ENCODE assay signal across 34 cellular contexts in genomic region chr11:1117970-1118369, GRCh38. TPM values are rescaled to one million over a fixed set of nuclear protein-coding genes. Genes with fewer than 3 reads are reported as not detected.
DNase-seq lines count a peak whose midpoint lies in the region; ATAC-seq and TF ChIP-seq lines count a peak whose summit lies in the region.
"Had no signal": no experiment of that assay in that cellular context is flagged by ENCODE, and none has a peak within 500 bp of the region (broad histone marks: within the 10 kb centered on the region; RNA-seq: fewer than 3 reads in every experiment).

No MANE protein-coding gene starts in this region.

- no peaks in the 10 kb centered on the region for H3K79me2 ChIP-seq in trophoblast cell (ENCODE audit: control insufficient read depth, insufficient read depth, low read length, poor library complexity)

- intact Hi-C loops in sigmoid colon (cut with DNase I) (no loop called here), mucosa of descending colon (cut with DNase I, micrococcal nuclease) (loop anchor here in 1 of 2 donors (10.0 kb wide), 1 partner anchor 397 kb away; no protein-coding TSS in a partner anchor)

- no peak overlapping the region for H3K4ac ChIP-seq in trophoblast cell (ENCODE audit: low read depth, low read length)

- no peak for ATAC-seq in mucosa of descending colon
- no peak for ATAC-seq in activated CD8-positive, alpha-beta T cell treated with anti-CD3 and anti-CD28 coated beads, Interleukin-2, amount 10 ng/mL, durations not matched to agents 7 days and 5 days
- ATAC-seq: activated CD4-positive, CD25-positive, alpha-beta regulatory T cell treated with anti-CD3 and anti-CD28 coated beads, Interleukin-2, amount 50 U/mL, for 24 hours; activated naive CD8-positive, alpha-beta T cell treated with anti-CD3 and anti-CD28 coated beads, Interleukin-2, amount 50 U/mL, for 24 hours; CD8-positive, alpha-beta T cell; stimulated activated naive B cell treated with anti-CD40 and anti-IgM and Interleukin-4, amounts not matched to agents 10 μg/mL and 1 μg/mL and 100 μg/mL, for 72 hours had no signal

- peak; percentile 0 for DNase-seq in activated T-cell treated with anti-CD3 and anti-CD28 coated beads, Interleukin-2, amount 50 U/mL, for 1 hour
- DNase-seq in activated T-cell treated with anti-CD3 and anti-CD28 coated beads, Interleukin-2, amount 50 U/mL, for 48 hours, result no peak
- DNase-seq in H7 (peak; percentile 62), iPS-NIHi11 (ENCODE audit: low spot score) (peak; percentile 13), sigmoid colon (peak; percentile 53), mucosa of descending colon (no peak), trophoblast cell (no peak)
- DNase-seq in activated CD8-positive, alpha-beta T cell treated with anti-CD3 and anti-CD28 coated beads, Interleukin-2, amount 10 ng/mL, durations not matched to agents 7 days and 5 days, result no peak
- DNase-seq: activated naive CD8-positive, alpha-beta T cell treated with anti-CD3 and anti-CD28 coated beads, Interleukin-2, amount 50 U/mL, for 24 hours; central memory CD4-positive, alpha-beta T cell; foreskin fibroblast; KBM-7; naive B cell; NCI-H1092; NCI-H1694 treated with DMSO at 0.1 percent for 48 hours; stimulated activated naive B cell treated with anti-CD40 and anti-IgM and Interleukin-4, amounts not matched to agents 10 μg/mL and 1 μg/mL and 100 μg/mL, for 72 hours; substantia nigra; uterus had no signal

- H2BK120ac ChIP-seq in trophoblast cell (ENCODE audit: insufficient read depth, low read length, poor library complexity), result no peak overlapping the region

- 84 to 87% methylated on average over 5 of the region's 5 CpGs for WGBS in sigmoid colon, 2 donors
- no CpG with 5 or more reads among the region's 5 CpGs for WGBS in trophoblast cell (ENCODE audit: extremely low coverage, insufficient coverage, insufficient read length)

- H3K36me3 Mint-ChIP-seq in activated CD8-positive, alpha-beta T cell treated with anti-CD3 and anti-CD28 coated beads, Interleukin-2, amount 10 ng/mL, durations not matched to agents 7 days and 5 days (ENCODE audit: low read depth), result no peaks in the 10 kb centered on the region
- H3K36me3 Mint-ChIP-seq: CD8-positive, alpha-beta T cell; mesothelial cell of epicardium; naive B cell; stimulated activated naive B cell treated with anti-CD40 and anti-IgM and Interleukin-4, amounts not matched to agents 10 μg/mL and 1 μg/mL and 100 μg/mL, for 72 hours had no signal

- POLR2A ChIA-PET in activated CD8-positive, alpha-beta T cell treated with anti-CD3 and anti-CD28 coated beads, Interleukin-2, amount 10 ng/mL, durations not matched to agents 7 days and 5 days (lab: Charles Lee), result no interaction called here

- H2AK5ac ChIP-seq in trophoblast cell (ENCODE audit: low read length), result no peak overlapping the region

- no peak overlapping the region for H2BK5ac ChIP-seq in trophoblast cell (ENCODE audit: low read depth, low read length, poor library complexity)

- H3K27ac Mint-ChIP-seq in activated CD8-positive, alpha-beta T cell treated with anti-CD3 and anti-CD28 coated beads, Interleukin-2, amount 10 ng/mL, durations not matched to agents 7 days and 5 days, result no peak overlapping the region
- H3K27ac Mint-ChIP-seq: activated naive CD8-positive, alpha-beta T cell treated with anti-CD3 and anti-CD28 coated beads, Interleukin-2, amount 50 U/mL, for 24 hours; CD8-positive, alpha-beta T cell; dendritic cell treated with granulocyte-macrophage colony-stimulating factor and Interleukin-4, amounts not matched to agents 40 ng/mL and 50 ng/mL, for 4 days; mesothelial cell of epicardium; naive B cell; stimulated activated naive B cell treated with anti-CD40 and anti-IgM and Interleukin-4, amounts not matched to agents 10 μg/mL and 1 μg/mL and 100 μg/mL, for 72 hours had no signal

- H3K27me3 ChIP-seq in H7 (ENCODE audit: control insufficient read depth, insufficient read depth, low read length), result no peaks in the 10 kb centered on the region
- peaks cover 0 to 41% (median 6%) of the 10 kb centered on the region in 3 donors for H3K27me3 ChIP-seq in sigmoid colon
- no peaks in the 10 kb centered on the region for H3K27me3 ChIP-seq in trophoblast cell (ENCODE audit: insufficient read depth, low read length)
- H3K27me3 ChIP-seq: uterus had no signal

- TF ChIP-seq POLR2A in sigmoid colon (IDR thresholded peaks at IDR 0.05), result no peak

- no peaks in the 10 kb centered on the region for H3K9me3 ChIP-seq in sigmoid colon
- H3K9me3 ChIP-seq in mucosa of descending colon, result no peaks in the 10 kb centered on the region
- peaks cover 27% of the 10 kb centered on the region for H3K9me3 ChIP-seq in trophoblast cell (ENCODE audit: insufficient read depth, low read depth, low read length)
- H3K9me3 ChIP-seq: esophagus muscularis mucosa, uterus had no signal

- H3K27ac ChIP-seq in sigmoid colon (no peak overlapping the region), trophoblast cell (ENCODE audit: low read depth, low read length) (no peak overlapping the region)
- H3K27ac ChIP-seq: esophagus muscularis mucosa, uterus had no signal

- H3K14ac ChIP-seq in trophoblast cell (ENCODE audit: low read length), result no peak overlapping the region

- TF ChIP-seq CTCF in sigmoid colon (IDR thresholded peaks at IDR 0.05), result no peak
- no peak for TF ChIP-seq CTCF in mucosa of descending colon (IDR thresholded peaks at IDR 0.05)

- H3K4me1 ChIP-seq in sigmoid colon (no peaks in the 10 kb centered on the region), mucosa of descending colon (ENCODE audit: low read depth) (no peaks in the 10 kb centered on the region), trophoblast cell (ENCODE audit: control insufficient read depth in 1 of 2, insufficient read depth in 2 of 2, low read length in 2 of 2) (no peaks in the 10 kb centered on the region)
- H3K4me1 ChIP-seq: esophagus muscularis mucosa, uterus had no signal

- H3K4me2 ChIP-seq in trophoblast cell (ENCODE audit: low read length), result no peak overlapping the region

- H4K8ac ChIP-seq in trophoblast cell (ENCODE audit: low read depth, low read length), result no peak overlapping the region

- CTCF ChIA-PET in activated CD8-positive, alpha-beta T cell treated with anti-CD3 and anti-CD28 coated beads, Interleukin-2, amount 10 ng/mL, durations not matched to agents 7 days and 5 days (lab: Charles Lee), result no interaction called here

- no peak overlapping the region for H4K12ac ChIP-seq in trophoblast cell (ENCODE audit: low read depth, low read length)

- H2BK12ac ChIP-seq in trophoblast cell (ENCODE audit: low read length), result no peak overlapping the region

- no peak overlapping the region for H4K91ac ChIP-seq in trophoblast cell (ENCODE audit: low read depth, low read length)

- H3K23ac ChIP-seq in trophoblast cell (ENCODE audit: low read length), result no peak overlapping the region

- no peaks in the 10 kb centered on the region for H3K79me1 ChIP-seq in trophoblast cell (ENCODE audit: low read length)

- H3K9ac ChIP-seq in trophoblast cell (ENCODE audit: low read length), result no peak overlapping the region

- no peaks in the 10 kb centered on the region for H3K4me1 Mint-ChIP-seq in activated CD8-positive, alpha-beta T cell treated with anti-CD3 and anti-CD28 coated beads, Interleukin-2, amount 10 ng/mL, durations not matched to agents 7 days and 5 days (ENCODE audit: low read depth)
- H3K4me1 Mint-ChIP-seq: mesothelial cell of epicardium; stimulated activated naive B cell treated with anti-CD40 and anti-IgM and Interleukin-4, amounts not matched to agents 10 μg/mL and 1 μg/mL and 100 μg/mL, for 72 hours had no signal

- H3K4me3 ChIP-seq in H7 (ENCODE audit: insufficient read depth, low read depth, low read length) (no peak overlapping the region), sigmoid colon (no peak overlapping the region), mucosa of descending colon (no peak overlapping the region), trophoblast cell (ENCODE audit: low read depth, low read length) (no peak overlapping the region)
- H3K4me3 ChIP-seq: esophagus muscularis mucosa, uterus had no signal

- no peak overlapping the region for H3K18ac ChIP-seq in trophoblast cell (ENCODE audit: low read length)

- H3K36me3 ChIP-seq in H7 (replicated peaks; ENCODE audit: control insufficient read depth, insufficient read depth, low read length), result no peaks in the 10 kb centered on the region
- H3K36me3 ChIP-seq in sigmoid colon, result no peaks in the 10 kb centered on the region
- no peaks in the 10 kb centered on the region for H3K36me3 ChIP-seq in mucosa of descending colon (ENCODE audit: low read depth)
- H3K36me3 ChIP-seq in trophoblast cell (ENCODE audit: control insufficient read depth in 1 of 2, insufficient read depth in 2 of 2, low read length in 2 of 2), result no peaks in the 10 kb centered on the region
- H3K36me3 ChIP-seq: esophagus muscularis mucosa, uterus had no signal

- H3K27me3 Mint-ChIP-seq in activated CD8-positive, alpha-beta T cell treated with anti-CD3 and anti-CD28 coated beads, Interleukin-2, amount 10 ng/mL, durations not matched to agents 7 days and 5 days (ENCODE audit: low read depth), result no peaks in the 10 kb centered on the region

- no peaks in the 10 kb centered on the region for H3K9me3 Mint-ChIP-seq in activated CD8-positive, alpha-beta T cell treated with anti-CD3 and anti-CD28 coated beads, Interleukin-2, amount 10 ng/mL, durations not matched to agents 7 days and 5 days (ENCODE audit: insufficient read depth)
- H3K9me3 Mint-ChIP-seq: activated naive CD8-positive, alpha-beta T cell treated with anti-CD3 and anti-CD28 coated beads, Interleukin-2, amount 50 U/mL, for 24 hours; CD8-positive, alpha-beta T cell; dendritic cell treated with granulocyte-macrophage colony-stimulating factor and Interleukin-4, amounts not matched to agents 40 ng/mL and 50 ng/mL, for 4 days; mesothelial cell of epicardium; stimulated activated naive B cell treated with anti-CD40 and anti-IgM and Interleukin-4, amounts not matched to agents 10 μg/mL and 1 μg/mL and 100 μg/mL, for 72 hours had no signal

- no peak overlapping the region for H3K4me3 Mint-ChIP-seq in activated CD8-positive, alpha-beta T cell treated with anti-CD3 and anti-CD28 coated beads, Interleukin-2, amount 10 ng/mL, durations not matched to agents 7 days and 5 days
- H3K4me3 Mint-ChIP-seq: activated naive CD8-positive, alpha-beta T cell treated with anti-CD3 and anti-CD28 coated beads, Interleukin-2, amount 50 U/mL, for 24 hours; CD8-positive, alpha-beta T cell; dendritic cell treated with granulocyte-macrophage colony-stimulating factor and Interleukin-4, amounts not matched to agents 40 ng/mL and 50 ng/mL, for 4 days; mesothelial cell of epicardium; naive B cell; stimulated activated naive B cell treated with anti-CD40 and anti-IgM and Interleukin-4, amounts not matched to agents 10 μg/mL and 1 μg/mL and 100 μg/mL, for 72 hours had no signal

- H2AFZ ChIP-seq in trophoblast cell (ENCODE audit: insufficient read depth, low read length, poor library complexity), result no peak overlapping the region

- TF ChIP-seq EP300 in sigmoid colon (IDR thresholded peaks at IDR 0.05), result no peak

RNA-seq across cellular contexts. Expression of gene MUC5AC, which starts 39.8 kb away (rescaled TPM):
- total RNA-seq in H7 (2014; rRNA removed; shearing (Covaris generic)), result not detected in 2 replicates
- total RNA-seq in sigmoid colon (under 1 TPM in 1 of 4 donors, not detected in 3; under 0.01 TPM), mucosa of descending colon (under 1 TPM in 2 of 3 donors, not detected in 1; 0.03 to 0.63 TPM)
- under 1 TPM in 2 of 3 donors, not detected in 1; under 0.01 to 0.09 TPM for polyA plus RNA-seq in sigmoid colon
- polyA plus RNA-seq in trophoblast cell (2013), result not detected in 2 replicates
- total RNA-seq in activated CD8-positive, alpha-beta T cell treated with anti-CD3 and anti-CD28 coated beads, Interleukin-2, amount 10 ng/mL, durations not matched to agents 7 days and 5 days, result not detected
- total RNA-seq: A673; CD8-positive, alpha-beta T cell; H4; HT1080; liver; M059J; mesothelial cell of epicardium; NCI-H460; pulmonary artery endothelial cell; RPMI7951; T-helper 1 cell treated with Interleukin-12 subunit alpha and Interleukin-12 subunit beta and Interleukin-4 antibody, amounts not matched to agents 30 ng/mL and 1 ng/mL, for 36 hours had no signal
- polyA plus RNA-seq: keratinocyte, liver had no signal

RNA-seq across cellular contexts. Expression of gene MUC2, which starts 43.3 kb away (rescaled TPM):
- not detected in 2 replicates for total RNA-seq in H7 (2014; rRNA removed; shearing (Covaris generic))
- 1 to 10 TPM in 3 of 4 donors, not detected in 1; 2.5 to 8.0 (median 2.9) TPM for total RNA-seq in sigmoid colon
- 100 to 1,000 TPM in 1 of 3 donors, 10 to 100 TPM in 2; 22.8 to 248 (median 40.2) TPM for polyA plus RNA-seq in sigmoid colon
- 1,000 to 10,000 TPM in 2 of 3 donors, 100 to 1,000 TPM in 1; 379 to 1,246 (median 1,109) TPM for total RNA-seq in mucosa of descending colon
- 0.01 TPM in 2 replicates for polyA plus RNA-seq in trophoblast cell (2013)
- not detected for total RNA-seq in activated CD8-positive, alpha-beta T cell treated with anti-CD3 and anti-CD28 coated beads, Interleukin-2, amount 10 ng/mL, durations not matched to agents 7 days and 5 days
- total RNA-seq: A673; CD8-positive, alpha-beta T cell; H4; HT1080; liver; M059J; NCI-H460; pulmonary artery endothelial cell; RPMI7951; skeletal muscle tissue; T-helper 1 cell treated with Interleukin-12 subunit alpha and Interleukin-12 subunit beta and Interleukin-4 antibody, amounts not matched to agents 30 ng/mL and 1 ng/mL, for 36 hours had no signal
- polyA plus RNA-seq: keratinocyte had no signal

Comparison
In these comparisons a context has a peak if more than half of its experiments do, and no peak if none do; other contexts are left out.
1. DNase-seq: peak in activated T-cell treated with anti-CD3 and anti-CD28 coated beads, Interleukin-2, amount 50 U/mL, for 1 hour (single experiment), H7 (single experiment), iPS-NIHi11 (single experiment) and sigmoid colon (single experiment); none in activated T-cell treated with anti-CD3 and anti-CD28 coated beads, Interleukin-2, amount 50 U/mL, for 48 hours (0 of 2), mucosa of descending colon (0 of 3), trophoblast cell (0 of 2) and activated CD8-positive, alpha-beta T cell treated with anti-CD3 and anti-CD28 coated beads, Interleukin-2, amount 10 ng/mL, durations not matched to agents 7 days and 5 days (single experiment).
2. RNA of gene MUC2, which starts 43.3 kb away (total RNA-seq): 379 to 1,246 TPM in mucosa of descending colon; 2.5 to 8.0 TPM in sigmoid colon, not detected in H7 and not detected in activated CD8-positive, alpha-beta T cell treated with anti-CD3 and anti-CD28 coated beads, Interleukin-2, amount 10 ng/mL, durations not matched to agents 7 days and 5 days; every median in the first group is over 10 times any median in the second.